ENCODE assay signal across 16 cellular contexts in genomic region chr4:156291317-156291716, GRCh38.
DNase-seq lines count a peak whose midpoint lies in the region; ATAC-seq and TF ChIP-seq lines count a peak whose summit lies in the region.
"Had no signal": no experiment of that assay in that cellular context is flagged by ENCODE, and none has a peak within 500 bp of the region (broad histone marks: within the 10 kb centered on the region; RNA-seq: fewer than 3 reads in every experiment).

No MANE protein-coding gene starts in this region.

- no peak overlapping the region for H3K27ac Mint-ChIP-seq in T-helper 17 cell
- no peak overlapping the region for H3K27ac Mint-ChIP-seq in activated CD4-positive, alpha-beta memory T cell treated with anti-CD3 and anti-CD28 coated beads for 36 hours
- H3K27ac Mint-ChIP-seq: activated B cell treated with CpG ODN at 0.5 μM for 24 hours; activated naive CD8-positive, alpha-beta T cell had no signal

- no peaks in the 10 kb centered on the region for H3K9me3 Mint-ChIP-seq in activated CD4-positive, alpha-beta memory T cell treated with anti-CD3 and anti-CD28 coated beads for 36 hours
- H3K9me3 Mint-ChIP-seq: activated B cell treated with CpG ODN at 0.5 μM for 24 hours had no signal

- TF ChIP-seq CTCF in osteoblast (IDR thresholded peaks at IDR 0.05; ENCODE audit: extremely low read depth, low read depth, low read length), result no peak

- peaks cover 41% of the 10 kb centered on the region for H3K4me1 ChIP-seq in osteoblast (ENCODE audit: insufficient read depth, low read length)

- peak overlapping the region; percentile 83 for H3K27ac ChIP-seq in osteoblast (ENCODE audit: low read depth, low read length)

- POLR2A ChIA-PET in activated CD4-positive, alpha-beta memory T cell treated with anti-CD3 and anti-CD28 coated beads for 36 hours (lab: Charles Lee), result no interaction called here

- no peak overlapping the region for H2AFZ ChIP-seq in osteoblast (ENCODE audit: low read length)

- no peak overlapping the region for H3K4me3 Mint-ChIP-seq in T-helper 17 cell
- H3K4me3 Mint-ChIP-seq in activated CD4-positive, alpha-beta memory T cell treated with anti-CD3 and anti-CD28 coated beads for 36 hours, result no peak overlapping the region
- H3K4me3 Mint-ChIP-seq: activated B cell treated with CpG ODN at 0.5 μM for 24 hours; activated naive CD8-positive, alpha-beta T cell had no signal

- H3K4me3 ChIP-seq in osteoblast (ENCODE audit: insufficient read depth, low read length), result no peak overlapping the region

- no peaks in the 10 kb centered on the region for H3K36me3 Mint-ChIP-seq in T-helper 17 cell (ENCODE audit: low read depth)
- no peaks in the 10 kb centered on the region for H3K36me3 Mint-ChIP-seq in activated CD4-positive, alpha-beta memory T cell treated with anti-CD3 and anti-CD28 coated beads for 36 hours
- H3K36me3 Mint-ChIP-seq: activated naive CD8-positive, alpha-beta T cell had no signal

- H3K27me3 Mint-ChIP-seq in T-helper 17 cell, result no peaks in the 10 kb centered on the region
- no peaks in the 10 kb centered on the region for H3K27me3 Mint-ChIP-seq in activated CD4-positive, alpha-beta memory T cell treated with anti-CD3 and anti-CD28 coated beads for 36 hours
- H3K27me3 Mint-ChIP-seq: activated B cell treated with CpG ODN at 0.5 μM for 24 hours; activated naive CD8-positive, alpha-beta T cell had no signal

- no peaks in the 10 kb centered on the region for H3K4me1 Mint-ChIP-seq in T-helper 17 cell
- H3K4me1 Mint-ChIP-seq in activated CD4-positive, alpha-beta memory T cell treated with anti-CD3 and anti-CD28 coated beads for 36 hours (ENCODE audit: low read depth), result no peaks in the 10 kb centered on the region
- H3K4me1 Mint-ChIP-seq: activated B cell treated with CpG ODN at 0.5 μM for 24 hours had no signal

- H3K9me3 ChIP-seq in osteoblast (ENCODE audit: low read depth, low read length) (no peaks in the 10 kb centered on the region), T-helper 17 cell (ENCODE audit: control insufficient read depth, low read length, poor library complexity, severe bottlenecking) (no peaks in the 10 kb centered on the region)

- H3K27me3 ChIP-seq in osteoblast (ENCODE audit: insufficient read depth, low read length), result no peaks in the 10 kb centered on the region

- peak overlapping the region; percentile 58 for H3K4me2 ChIP-seq in osteoblast (ENCODE audit: insufficient read depth, low read length)

- H4K20me1 ChIP-seq in osteoblast (ENCODE audit: insufficient read depth, low read length), result no peaks in the 10 kb centered on the region

- intact Hi-C loops in activated CD4-positive, alpha-beta memory T cell treated with anti-CD3 and anti-CD28 coated beads for 36 hours (cut with micrococcal nuclease), result no loop called here

- no peaks in the 10 kb centered on the region for H3K36me3 ChIP-seq in osteoblast (ENCODE audit: insufficient read depth, low read length)

- CTCF ChIA-PET in activated CD4-positive, alpha-beta memory T cell treated with anti-CD3 and anti-CD28 coated beads for 36 hours (lab: Charles Lee), result no interaction called here

- peak; percentile 83 for DNase-seq in COLO829 (ENCODE audit: low spot score)
- DNase-seq in NCI-H226, result peak; percentile 83
- peak; percentile 26 for DNase-seq in dedifferentiated amniotic fluid mesenchymal stem cell (ENCODE audit: extremely low spot score)
- DNase-seq in osteoblast (ENCODE audit: insufficient read length, low spot score, missing footprints), result no peak
- no peak for DNase-seq in CD1c-positive myeloid dendritic cell (ENCODE audit: extremely low spot score)
- no peak for DNase-seq in T-helper 17 cell
- DNase-seq in activated CD4-positive, alpha-beta memory T cell treated with anti-CD3 and anti-CD28 coated beads for 36 hours, result no peak
- DNase-seq in H4 (ENCODE audit: low spot score), result no peak
- DNase-seq: activated B cell treated with CpG ODN at 0.5 μM for 24 hours; activated CD8-positive, alpha-beta memory T cell treated with anti-CD3 and anti-CD28 coated beads, Interleukin-2, amount 50 U/mL, for 48 hours; dermis blood vessel endothelial cell; NCI-H146; NCI-H748 treated with DMSO at 0.1 percent for 48 hours had no signal

- no peak for ATAC-seq in T-helper 17 cell
- ATAC-seq: HCT116, sciatic nerve had no signal

- H3K79me2 ChIP-seq in osteoblast (ENCODE audit: insufficient read depth, low read length), result no peaks in the 10 kb centered on the region

Comparison
In these comparisons a context has a peak if more than half of its experiments do, and no peak if none do; other contexts are left out.
1. DNase-seq: peak in COLO829 (single experiment), NCI-H226 (single experiment) and dedifferentiated amniotic fluid mesenchymal stem cell (single experiment); none in osteoblast (single experiment), CD1c-positive myeloid dendritic cell (single experiment), T-helper 17 cell (0 of 3), activated CD4-positive, alpha-beta memory T cell treated with anti-CD3 and anti-CD28 coated beads for 36 hours (single experiment) and H4 (single experiment).